In the genomic region with DNA sequence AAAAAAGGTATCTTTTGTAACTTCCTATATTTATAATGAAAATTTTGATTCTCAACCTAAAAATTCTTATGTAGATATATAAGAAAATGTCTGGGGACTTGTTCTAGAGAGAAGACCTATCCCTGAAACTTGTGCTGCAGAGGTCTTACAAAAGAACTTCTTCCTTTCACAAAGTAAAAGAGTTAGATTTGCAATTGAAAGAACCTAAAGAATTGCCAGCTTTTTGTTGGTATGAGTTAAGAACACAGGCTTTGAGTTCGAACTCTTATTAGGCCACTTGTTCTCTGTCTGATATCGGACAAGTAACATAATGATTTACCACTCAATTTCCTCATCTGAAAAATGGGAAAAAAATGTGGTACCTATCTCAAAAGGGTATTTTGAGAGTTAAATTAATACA, we compare ENCODE assay signal across 26 cellular contexts.
"Had no signal": no experiment of that assay in that cellular context is flagged by ENCODE, and none has a peak within 500 bp of the region (broad histone marks: within the 10 kb centered on the region; RNA-seq: fewer than 3 reads in every experiment).

No MANE protein-coding gene starts in this region.

- H3K36me3 Mint-ChIP-seq: activated naive CD4-positive, alpha-beta T cell treated with anti-CD3 and anti-CD28 coated beads, Interleukin-2, amount 50 U/mL, for 24 hours; activated naive CD8-positive, alpha-beta T cell treated with anti-CD3 and anti-CD28 coated beads, Interleukin-2, amount 10 ng/mL, durations not matched to agents 7 days and 5 days; brain had no signal

- H3K27ac Mint-ChIP-seq: activated CD4-positive, alpha-beta memory T cell treated with anti-CD3 and anti-CD28 coated beads, Interleukin-2, amount 10 ng/mL, durations not matched to agents 7 days and 5 days; activated CD4-positive, alpha-beta T cell treated with anti-CD3 and anti-CD28 coated beads, Interleukin-2, amount 10 ng/mL, durations not matched to agents 7 days and 5 days; activated naive CD4-positive, alpha-beta T cell treated with anti-CD3 and anti-CD28 coated beads for 36 hours; activated naive CD4-positive, alpha-beta T cell treated with anti-CD3 and anti-CD28 coated beads, Interleukin-2, amount 50 U/mL, for 24 hours; activated naive CD8-positive, alpha-beta T cell treated with anti-CD3 and anti-CD28 coated beads, Interleukin-2, amount 10 ng/mL, durations not matched to agents 7 days and 5 days; activated T-helper 2 cell treated with anti-CD3 and anti-CD28 coated beads, Interferon-gamma antibody, Interleukin-2, Interleukin-4, amounts not matched to agents 10 μg/mL and 5 μg/mL and 100 μg/mL, durations not matched to agents 14 hours and 24 hours and 36 hours; brain had no signal

- FAIRE-seq: endothelial cell of umbilical vein had no signal

- DNase-seq: activated CD4-positive, alpha-beta memory T cell treated with anti-CD3 and anti-CD28 coated beads, Interleukin-2, amount 10 ng/mL, durations not matched to agents 7 days and 5 days; activated CD4-positive, alpha-beta T cell treated with anti-CD3 and anti-CD28 coated beads for 1 hour; activated CD4-positive, alpha-beta T cell treated with anti-CD3 and anti-CD28 coated beads for 4 hours; activated CD4-positive, alpha-beta T cell treated with anti-CD3 and anti-CD28 coated beads, Interleukin-2, amount 10 ng/mL, durations not matched to agents 7 days and 5 days; activated CD4-positive, alpha-beta T cell treated with anti-CD3 and anti-CD28 coated beads, Interleukin-2, amount 50 U/mL, for 4 hours; activated effector memory CD4-positive, alpha-beta T cell treated with anti-CD3 and anti-CD28 coated beads, Interleukin-2, amount 50 U/mL, for 16 hours; activated naive CD4-positive, alpha-beta T cell treated with anti-CD3 and anti-CD28 coated beads for 36 hours; activated naive CD8-positive, alpha-beta T cell treated with anti-CD3 and anti-CD28 coated beads, Interleukin-2, amount 10 ng/mL, durations not matched to agents 7 days and 5 days; activated T-cell treated with anti-CD3 and anti-CD28 coated beads, Interleukin-2, amount 50 U/mL, for 4 hours; central memory CD4-positive, alpha-beta T cell; cerebellar nuclear complex; colonic mucosa; effector CD8-positive, alpha-beta T cell; foreskin keratinocyte; gastrocnemius medialis; glutamatergic neuron; heart left ventricle; T-helper 2 cell had no signal

- H3K4me3 Mint-ChIP-seq: activated CD4-positive, alpha-beta memory T cell treated with anti-CD3 and anti-CD28 coated beads, Interleukin-2, amount 10 ng/mL, durations not matched to agents 7 days and 5 days; activated CD4-positive, alpha-beta T cell treated with anti-CD3 and anti-CD28 coated beads, Interleukin-2, amount 10 ng/mL, durations not matched to agents 7 days and 5 days; activated naive CD4-positive, alpha-beta T cell treated with anti-CD3 and anti-CD28 coated beads for 36 hours; activated naive CD4-positive, alpha-beta T cell treated with anti-CD3 and anti-CD28 coated beads, Interleukin-2, amount 50 U/mL, for 24 hours; activated naive CD8-positive, alpha-beta T cell treated with anti-CD3 and anti-CD28 coated beads, Interleukin-2, amount 10 ng/mL, durations not matched to agents 7 days and 5 days; activated T-cell treated with anti-CD3 and anti-CD28 coated beads, Interleukin-2, amount 50 U/mL, for 4 hours; brain had no signal

- H3K9me3 Mint-ChIP-seq: activated CD4-positive, alpha-beta memory T cell treated with anti-CD3 and anti-CD28 coated beads, Interleukin-2, amount 10 ng/mL, durations not matched to agents 7 days and 5 days; activated CD4-positive, alpha-beta T cell treated with anti-CD3 and anti-CD28 coated beads, Interleukin-2, amount 10 ng/mL, durations not matched to agents 7 days and 5 days; activated naive CD4-positive, alpha-beta T cell treated with anti-CD3 and anti-CD28 coated beads for 36 hours; activated naive CD4-positive, alpha-beta T cell treated with anti-CD3 and anti-CD28 coated beads, Interleukin-2, amount 50 U/mL, for 24 hours; activated naive CD8-positive, alpha-beta T cell treated with anti-CD3 and anti-CD28 coated beads, Interleukin-2, amount 10 ng/mL, durations not matched to agents 7 days and 5 days; activated T-cell treated with anti-CD3 and anti-CD28 coated beads, Interleukin-2, amount 50 U/mL, for 4 hours; activated T-helper 2 cell treated with anti-CD3 and anti-CD28 coated beads, Interferon-gamma antibody, Interleukin-2, Interleukin-4, amounts not matched to agents 10 μg/mL and 5 μg/mL and 100 μg/mL, durations not matched to agents 14 hours and 24 hours and 36 hours; brain had no signal

- H3K27me3 Mint-ChIP-seq: brain had no signal

- H3K9me3 ChIP-seq: ascending aorta, breast epithelium, colonic mucosa, gastrocnemius medialis, heart left ventricle had no signal

- H3K36me3 ChIP-seq: ascending aorta, breast epithelium, cardiac muscle cell, colonic mucosa, gastrocnemius medialis, heart left ventricle had no signal

- ATAC-seq: activated T-cell treated with anti-CD3 and anti-CD28 coated beads, Interleukin-2, amount 50 U/mL, for 4 hours; esophagus mucosa; foreskin keratinocyte; gastrocnemius medialis; heart left ventricle had no signal

- H3K4me1 ChIP-seq: ascending aorta, breast epithelium, colonic mucosa, gastrocnemius medialis had no signal

- H3K27me3 ChIP-seq: ascending aorta, breast epithelium, cardiac muscle cell, colonic mucosa, foreskin keratinocyte, gastrocnemius medialis, heart left ventricle had no signal

- H3K4me3 ChIP-seq: ascending aorta, breast epithelium, cardiac muscle cell, colonic mucosa, gastrocnemius medialis, heart left ventricle had no signal

- H3K27ac ChIP-seq: ascending aorta, breast epithelium, cardiac muscle cell, colonic mucosa, foreskin keratinocyte, gastrocnemius medialis, heart left ventricle had no signal

- H3K4me1 Mint-ChIP-seq: activated CD4-positive, alpha-beta memory T cell treated with anti-CD3 and anti-CD28 coated beads, Interleukin-2, amount 10 ng/mL, durations not matched to agents 7 days and 5 days; activated CD4-positive, alpha-beta T cell treated with anti-CD3 and anti-CD28 coated beads, Interleukin-2, amount 10 ng/mL, durations not matched to agents 7 days and 5 days; activated naive CD8-positive, alpha-beta T cell treated with anti-CD3 and anti-CD28 coated beads, Interleukin-2, amount 10 ng/mL, durations not matched to agents 7 days and 5 days; brain had no signal
